In genomic region chr14:91573894-91574837, GRCh38 we compare ENCODE assay signal across 8 cellular contexts.
DNase-seq lines count a peak whose midpoint lies in the region; ATAC-seq, FAIRE-seq and TF ChIP-seq lines count a peak whose summit lies in the region.

No MANE protein-coding gene starts in this region.

- peak; percentile 75 for ATAC-seq in RWPE2 (ENCODE audit: low read depth)
- no peak for ATAC-seq in GM19455 (IDR thresholded peaks at IDR 0.05; ENCODE audit: unreplicated experiment)

- peaks cover 6% of the 10 kb centered on the region for H3K4me1 Mint-ChIP-seq in osteocyte (ENCODE audit: unreplicated experiment)

- H3K9me3 Mint-ChIP-seq in osteocyte (ENCODE audit: unreplicated experiment): peaks cover 3% of the 10 kb centered on the region

- no peaks in the 10 kb centered on the region for H3K36me3 Mint-ChIP-seq in osteocyte (ENCODE audit: unreplicated experiment)

- peak overlapping the region; percentile 31 for H3K4me3 ChIP-seq in RWPE2 (ENCODE audit: severe bottlenecking)

- peak; percentile 28 for DNase-seq in D721Med (ENCODE audit: insufficient read length, low spot score)
- peak; percentile 31 for DNase-seq in HS-5 (ENCODE audit: low read depth)
- peak; percentile 85 for DNase-seq in RWPE2 (ENCODE audit: low spot score)
- DNase-seq in activated naive CD4-positive, alpha-beta T cell treated with Interleukin-2 at 50 U/mL for 16 hours: peak; percentile 89
- peak; percentile 38 for DNase-seq in germinal center (ENCODE audit: low spot score)
- DNase-seq in osteocyte (ENCODE audit: extremely low spot score, unreplicated experiment): no peak

- H3K4me1 ChIP-seq in RWPE2 (ENCODE audit: insufficient read depth, poor library complexity, severe bottlenecking): no peaks in the 10 kb centered on the region

- no peak for FAIRE-seq in D721Med (lab: Jason Lieb, UNC)

- H3K36me3 ChIP-seq in RWPE2 (ENCODE audit: low read depth): no peaks in the 10 kb centered on the region

- no peaks in the 10 kb centered on the region for H3K9me3 ChIP-seq in RWPE2 (ENCODE audit: severe bottlenecking)

- no peak for TF ChIP-seq CTCF in D721Med (IDR thresholded peaks at IDR 0.05; ENCODE audit: insufficient read depth, missing control alignments)
- TF ChIP-seq CTCF in RWPE2 (IDR thresholded peaks at IDR 0.05; ENCODE audit: poor library complexity, severe bottlenecking): no peak
- no peak for TF ChIP-seq CTCF in osteocyte (IDR thresholded peaks at IDR 0.05)

- peaks cover 17% of the 10 kb centered on the region for H3K27me3 ChIP-seq in RWPE2 (ENCODE audit: insufficient read depth, poor library complexity, severe bottlenecking)

- H3K4me3 Mint-ChIP-seq in osteocyte (ENCODE audit: unreplicated experiment): peak overlapping the region; percentile 74

- H3K27me3 Mint-ChIP-seq in osteocyte (ENCODE audit: unreplicated experiment): peaks cover 23% of the 10 kb centered on the region

- H3K27ac Mint-ChIP-seq in osteocyte (ENCODE audit: unreplicated experiment): no peak overlapping the region

- H3K27ac ChIP-seq in RWPE2 (ENCODE audit: poor library complexity, severe bottlenecking) (no peak overlapping the region), temporal lobe (ENCODE audit: low read depth, low read length) (peak overlapping the region; percentile 17)
